ENCODE assay signal across 18 cellular contexts in the genomic region with DNA sequence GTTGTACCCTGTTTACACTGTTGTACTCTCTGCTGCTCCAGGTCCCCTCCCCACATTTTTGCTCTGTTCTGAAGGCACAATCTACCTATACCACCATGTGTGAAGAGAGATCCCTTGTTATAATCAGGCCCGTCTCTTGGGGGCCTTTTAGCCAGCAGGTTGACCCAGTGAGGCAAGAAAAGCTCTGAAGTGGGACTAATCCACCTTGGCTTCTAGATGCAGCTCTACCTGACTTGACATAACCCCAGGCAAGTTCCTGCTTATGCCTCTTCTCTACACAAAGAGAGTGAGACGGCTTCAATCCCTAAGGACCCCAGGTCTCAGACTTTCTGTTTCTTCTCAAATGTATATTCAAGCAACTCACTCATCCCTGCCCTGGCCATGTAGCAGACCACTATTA. TPM values are rescaled to one million over a fixed set of nuclear protein-coding genes. Genes with fewer than 3 reads are reported as not detected.
A peak's percentile ranks its signal among the peaks of the same experiment; 100 is the strongest.
DNase-seq lines count a peak whose midpoint lies in the region; ATAC-seq and TF ChIP-seq lines count a peak whose summit lies in the region.
"Had no signal": no experiment of that assay in that cellular context is flagged by ENCODE, and none has a peak within 500 bp of the region (broad histone marks: within the 10 kb centered on the region; RNA-seq: fewer than 3 reads in every experiment).

No MANE protein-coding gene starts in this region.

- ATAC-seq in HG02571 (IDR thresholded peaks at IDR 0.05; ENCODE audit: unreplicated experiment) = no peak
- no peak for ATAC-seq in GM19328 (IDR thresholded peaks at IDR 0.05; ENCODE audit: unreplicated experiment)
- ATAC-seq: A549; CD8-positive, alpha-beta T cell; GM12878 had no signal

- H3K79me1 ChIP-seq in trophoblast cell (ENCODE audit: low read length) = no peaks in the 10 kb centered on the region

- H3K4me2 ChIP-seq in trophoblast cell (ENCODE audit: low read length) = no peak overlapping the region
- H3K4me2 ChIP-seq: A549; BLaER1 treated with 17β-estradiol and CSF1 and Interleukin-3, amounts not matched to agents 10 nM and 100 nM had no signal

- H3K18ac ChIP-seq in trophoblast cell (ENCODE audit: low read length) = no peak overlapping the region

- H3K27me3 ChIP-seq in WERI-Rb-1 (ENCODE audit: insufficient read depth, low read depth, severe bottlenecking) = no peaks in the 10 kb centered on the region
- no peaks in the 10 kb centered on the region for H3K27me3 ChIP-seq in trophoblast cell (ENCODE audit: insufficient read depth, low read length)
- H3K27me3 ChIP-seq: BLaER1 treated with 17β-estradiol and CSF1 and Interleukin-3, amounts not matched to agents 10 nM and 100 nM had no signal

- no peak overlapping the region for H4K12ac ChIP-seq in trophoblast cell (ENCODE audit: low read depth, low read length)

- no peaks in the 10 kb centered on the region for H3K36me3 ChIP-seq in WERI-Rb-1
- no peaks in the 10 kb centered on the region for H3K36me3 ChIP-seq in trophoblast cell (ENCODE audit: control insufficient read depth in 1 of 2, insufficient read depth in 2 of 2, low read length in 2 of 2)
- H3K36me3 ChIP-seq: BLaER1 treated with 17β-estradiol and CSF1 and Interleukin-3, amounts not matched to agents 10 nM and 100 nM had no signal

- peak overlapping the region; percentile 40 for H3K9ac ChIP-seq in trophoblast cell (ENCODE audit: low read length)
- H3K9ac ChIP-seq: BLaER1 treated with 17β-estradiol and CSF1 and Interleukin-3, amounts not matched to agents 10 nM and 100 nM had no signal

- H3K4ac ChIP-seq in trophoblast cell (ENCODE audit: low read depth, low read length) = no peak overlapping the region

- no peak overlapping the region for H4K8ac ChIP-seq in trophoblast cell (ENCODE audit: low read depth, low read length)

- H2BK5ac ChIP-seq in trophoblast cell (ENCODE audit: low read depth, low read length, poor library complexity) = no peak overlapping the region

- WGBS in trophoblast cell (ENCODE audit: extremely low coverage, insufficient coverage, insufficient read length) = no CpG with 5 or more reads among the region's 2 CpGs

- H2AK5ac ChIP-seq in trophoblast cell (ENCODE audit: low read length) = no peak overlapping the region

- no peak overlapping the region for H3K4me3 ChIP-seq in WERI-Rb-1 (ENCODE audit: low read depth, low read length)
- no peak overlapping the region for H3K4me3 ChIP-seq in trophoblast cell (ENCODE audit: low read depth, low read length)
- H3K4me3 ChIP-seq: A549; BLaER1 treated with 17β-estradiol and CSF1 and Interleukin-3, amounts not matched to agents 10 nM and 100 nM; GM12878 had no signal

- no peak overlapping the region for H4K91ac ChIP-seq in trophoblast cell (ENCODE audit: low read depth, low read length)

- TF ChIP-seq CTCF in WERI-Rb-1 (IDR thresholded peaks at IDR 0.05; ENCODE audit: low read depth, low read length) = no peak

- H3K14ac ChIP-seq in trophoblast cell (ENCODE audit: low read length) = no peak overlapping the region

- no peaks in the 10 kb centered on the region for H3K79me2 ChIP-seq in trophoblast cell (ENCODE audit: control insufficient read depth, insufficient read depth, low read length, poor library complexity)

- H3K9me3 ChIP-seq in WERI-Rb-1 (ENCODE audit: severe bottlenecking) = peaks cover 6% of the 10 kb centered on the region
- H3K9me3 ChIP-seq in trophoblast cell (ENCODE audit: insufficient read depth, low read depth, low read length) = no peaks in the 10 kb centered on the region
- H3K9me3 ChIP-seq: A549, Caco-2 had no signal

- H3K27ac ChIP-seq in WERI-Rb-1 (peak overlapping the region; percentile 19), trophoblast cell (ENCODE audit: low read depth, low read length) (no peak overlapping the region)
- H3K27ac ChIP-seq: 22Rv1; A549; BLaER1 treated with 17β-estradiol and CSF1 and Interleukin-3, amounts not matched to agents 10 nM and 100 nM; C4-2B had no signal

- H2BK120ac ChIP-seq in trophoblast cell (ENCODE audit: insufficient read depth, low read length, poor library complexity) = no peak overlapping the region

- H2AFZ ChIP-seq in trophoblast cell (ENCODE audit: insufficient read depth, low read length, poor library complexity) = no peak overlapping the region

- no peaks in the 10 kb centered on the region for H3K4me1 ChIP-seq in trophoblast cell (ENCODE audit: control insufficient read depth in 1 of 2, insufficient read depth in 2 of 2, low read length in 2 of 2)
- H3K4me1 ChIP-seq: A549; BLaER1 treated with 17β-estradiol and CSF1 and Interleukin-3, amounts not matched to agents 10 nM and 100 nM; Caco-2 had no signal

- DNase-seq in ELF-1 (ENCODE audit: low read depth, low spot score) = peak; percentile 10
- DNase-seq in WERI-Rb-1 = peak; percentile 33
- DNase-seq in trophoblast cell = no peak
- no peak for DNase-seq in NCI-H2029 (lab: John Stamatoyannopoulos, UW)
- DNase-seq: AML-193; Caco-2; Calu3; CD4-positive, alpha-beta T cell; CD8-positive, alpha-beta T cell; DMS79 treated with DMSO at 0.1 percent for 48 hours; GDM1 had no signal

- no peak overlapping the region for H2BK12ac ChIP-seq in trophoblast cell (ENCODE audit: low read length)

- no peak overlapping the region for H3K23ac ChIP-seq in trophoblast cell (ENCODE audit: low read length)

RNA-seq across cellular contexts. Expression of a gene that starts 56.9 kb away (rescaled TPM):
- polyA plus RNA-seq in trophoblast cell (2013) = 371 and 372 TPM in 2 replicates

Comparison
In these comparisons a context has a peak if more than half of its experiments do, and no peak if none do; other contexts are left out.
1. DNase-seq: peak in ELF-1 (single experiment) and WERI-Rb-1 (single experiment); none in trophoblast cell (0 of 2) and NCI-H2029 (single experiment).